ENCODE assay signal across 1 cellular context in the genomic region with DNA sequence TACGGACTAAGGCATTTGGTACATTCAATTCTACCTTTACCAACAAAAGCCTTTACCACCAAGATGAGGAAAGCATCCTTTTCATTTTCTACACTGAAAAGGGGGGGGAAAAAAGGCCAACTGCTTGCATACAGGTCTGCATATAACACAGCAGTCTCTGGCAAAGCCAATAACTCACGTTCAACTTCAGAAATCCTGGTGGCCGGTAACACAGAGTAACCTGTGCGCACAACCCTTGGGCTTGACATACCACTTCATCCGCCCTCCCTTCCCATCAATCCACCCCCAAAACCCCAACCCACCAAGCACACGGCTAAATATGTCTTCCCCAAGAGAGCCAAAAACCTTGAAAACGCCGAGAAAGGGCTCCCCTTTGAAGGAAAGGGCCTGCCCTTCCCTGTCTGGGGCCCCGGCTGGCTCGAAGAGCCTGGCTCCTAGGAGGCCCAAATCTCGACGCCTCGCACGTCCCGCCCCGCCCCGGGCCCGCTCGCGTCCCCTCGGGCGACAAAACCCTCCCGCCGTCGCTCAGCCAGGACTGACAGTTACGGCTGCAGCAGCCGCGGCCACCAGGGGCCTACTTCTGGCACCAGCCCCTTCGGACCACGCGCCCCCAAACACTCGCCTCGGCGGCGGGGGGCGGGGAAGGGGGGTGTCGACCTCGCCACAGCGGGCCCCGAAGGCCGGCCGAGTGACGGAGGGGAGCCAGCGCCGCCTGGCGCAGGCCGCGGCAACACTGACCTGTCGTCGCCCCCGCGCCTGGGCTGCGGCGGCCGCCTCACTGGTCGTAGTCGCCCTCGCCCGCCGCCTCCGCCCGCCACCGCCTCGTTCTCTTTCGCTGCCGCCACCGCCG.
TF ChIP-seq lines count a peak whose summit lies in the region.

No MANE protein-coding gene starts in this region.

TF ChIP-seq in K562, 482 proteins besides CTCF, POLR2A, EP300 and RAD21 (continued from another document):
- TF ChIP-seq PREB (CRISPR knock-in tag; IDR thresholded peaks at IDR 0.05): 0 out of 2 replicates have a peak, but pooled peaks have one; percentile 29
- no peak for TF ChIP-seq FOXK2 (conservative IDR thresholded peaks at IDR 0.05 in 1 of 2, IDR thresholded peaks at IDR 0.05 in 1 of 2; ENCODE audit: low read depth in 2 of 2)
- peak; percentile 69; the same call in 1 of the 2 replicates for TF ChIP-seq VEZF1 (CRISPR knock-in tag; IDR thresholded peaks at IDR 0.05)
- TF ChIP-seq POU5F1 (IDR thresholded peaks at IDR 0.05; ENCODE audit: borderline replicate concordance, low read depth, low read length, partially characterized antibody): no peak
- TF ChIP-seq CREM (IDR thresholded peaks at IDR 0.05; ENCODE audit: low read depth): peak; percentile 57; the same call in 1 of the 2 replicates
- TF ChIP-seq, protein P1, sequence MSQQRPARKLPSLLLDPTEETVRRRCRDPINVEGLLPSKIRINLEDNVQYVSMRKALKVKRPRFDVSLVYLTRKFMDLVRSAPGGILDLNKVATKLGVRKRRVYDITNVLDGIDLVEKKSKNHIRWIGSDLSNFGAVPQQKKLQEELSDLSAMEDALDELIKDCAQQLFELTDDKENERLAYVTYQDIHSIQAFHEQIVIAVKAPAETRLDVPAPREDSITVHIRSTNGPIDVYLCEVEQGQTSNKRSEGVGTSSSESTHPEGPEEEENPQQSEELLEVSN (IDR thresholded peaks at IDR 0.05; ENCODE audit: borderline replicate concordance in 1 of 2, extremely low read depth in 1 of 2, insufficient read depth in 1 of 2, insufficient read length in 1 of 2, low read depth in 1 of 2, low read length in 1 of 2, poor library complexity in 1 of 2, severe bottlenecking in 1 of 2): peak in 1 of 2 experiments; percentile 32
- TF ChIP-seq NCOR1 (IDR thresholded peaks at IDR 0.05): no peak; the same call in 1 of the 2 replicates
- peak; percentile 50 for TF ChIP-seq CXXC5 (CRISPR knock-in tag; IDR thresholded peaks at IDR 0.05)
- no peak for TF ChIP-seq ZBTB1 (CRISPR knock-in tag; IDR thresholded peaks at IDR 0.05; ENCODE audit: borderline replicate concordance, low read depth)
- peak; percentile 87 for TF ChIP-seq ZFX (CRISPR knock-in tag; IDR thresholded peaks at IDR 0.05)
- TF ChIP-seq ZSCAN29 (IDR thresholded peaks at IDR 0.05): 0 out of 2 replicates have a peak, but pooled peaks have one; percentile 11
- TF ChIP-seq EP400 (IDR thresholded peaks at IDR 0.05): peak; percentile 17; the same call in 1 of the 2 replicates
- peak in 1 of 2 experiments; percentile 7; a peak in 1 of 4 replicates for TF ChIP-seq SIN3A (IDR thresholded peaks at IDR 0.05; ENCODE audit: borderline replicate concordance in 2 of 2, control insufficient read depth in 1 of 2, low read depth in 2 of 2, low read length in 2 of 2)
- peak in 1 of 2 experiments; percentile 33; a peak in 2 of 4 replicates for TF ChIP-seq NONO (IDR thresholded peaks at IDR 0.05; ENCODE audit: low read depth in 2 of 2, low read length in 1 of 2)
- TF ChIP-seq NFRKB (IDR thresholded peaks at IDR 0.05; ENCODE audit: low read depth): no peak
- peak; percentile 21 for TF ChIP-seq RBM25 (IDR thresholded peaks at IDR 0.05; ENCODE audit: low read depth, low read length, severe bottlenecking)
- no peak for TF ChIP-seq RBM34 (IDR thresholded peaks at IDR 0.05; ENCODE audit: borderline replicate concordance, insufficient read depth, low read length)
- TF ChIP-seq, protein P2, sequence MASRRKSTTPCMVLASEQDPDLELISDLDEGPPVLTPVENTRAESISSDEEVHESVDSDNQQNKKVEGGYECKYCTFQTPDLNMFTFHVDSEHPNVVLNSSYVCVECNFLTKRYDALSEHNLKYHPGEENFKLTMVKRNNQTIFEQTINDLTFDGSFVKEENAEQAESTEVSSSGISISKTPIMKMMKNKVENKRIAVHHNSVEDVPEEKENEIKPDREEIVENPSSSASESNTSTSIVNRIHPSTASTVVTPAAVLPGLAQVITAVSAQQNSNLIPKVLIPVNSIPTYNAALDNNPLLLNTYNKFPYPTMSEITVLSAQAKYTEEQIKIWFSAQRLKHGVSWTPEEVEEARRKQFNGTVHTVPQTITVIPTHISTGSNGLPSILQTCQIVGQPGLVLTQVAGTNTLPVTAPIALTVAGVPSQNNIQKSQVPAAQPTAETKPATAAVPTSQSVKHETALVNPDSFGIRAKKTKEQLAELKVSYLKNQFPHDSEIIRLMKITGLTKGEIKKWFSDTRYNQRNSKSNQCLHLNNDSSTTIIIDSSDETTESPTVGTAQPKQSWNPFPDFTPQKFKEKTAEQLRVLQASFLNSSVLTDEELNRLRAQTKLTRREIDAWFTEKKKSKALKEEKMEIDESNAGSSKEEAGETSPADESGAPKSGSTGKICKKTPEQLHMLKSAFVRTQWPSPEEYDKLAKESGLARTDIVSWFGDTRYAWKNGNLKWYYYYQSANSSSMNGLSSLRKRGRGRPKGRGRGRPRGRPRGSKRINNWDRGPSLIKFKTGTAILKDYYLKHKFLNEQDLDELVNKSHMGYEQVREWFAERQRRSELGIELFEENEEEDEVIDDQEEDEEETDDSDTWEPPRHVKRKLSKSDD (conservative IDR thresholded peaks at IDR 0.05; ENCODE audit: low read length): no peak
- TF ChIP-seq, protein P3, sequence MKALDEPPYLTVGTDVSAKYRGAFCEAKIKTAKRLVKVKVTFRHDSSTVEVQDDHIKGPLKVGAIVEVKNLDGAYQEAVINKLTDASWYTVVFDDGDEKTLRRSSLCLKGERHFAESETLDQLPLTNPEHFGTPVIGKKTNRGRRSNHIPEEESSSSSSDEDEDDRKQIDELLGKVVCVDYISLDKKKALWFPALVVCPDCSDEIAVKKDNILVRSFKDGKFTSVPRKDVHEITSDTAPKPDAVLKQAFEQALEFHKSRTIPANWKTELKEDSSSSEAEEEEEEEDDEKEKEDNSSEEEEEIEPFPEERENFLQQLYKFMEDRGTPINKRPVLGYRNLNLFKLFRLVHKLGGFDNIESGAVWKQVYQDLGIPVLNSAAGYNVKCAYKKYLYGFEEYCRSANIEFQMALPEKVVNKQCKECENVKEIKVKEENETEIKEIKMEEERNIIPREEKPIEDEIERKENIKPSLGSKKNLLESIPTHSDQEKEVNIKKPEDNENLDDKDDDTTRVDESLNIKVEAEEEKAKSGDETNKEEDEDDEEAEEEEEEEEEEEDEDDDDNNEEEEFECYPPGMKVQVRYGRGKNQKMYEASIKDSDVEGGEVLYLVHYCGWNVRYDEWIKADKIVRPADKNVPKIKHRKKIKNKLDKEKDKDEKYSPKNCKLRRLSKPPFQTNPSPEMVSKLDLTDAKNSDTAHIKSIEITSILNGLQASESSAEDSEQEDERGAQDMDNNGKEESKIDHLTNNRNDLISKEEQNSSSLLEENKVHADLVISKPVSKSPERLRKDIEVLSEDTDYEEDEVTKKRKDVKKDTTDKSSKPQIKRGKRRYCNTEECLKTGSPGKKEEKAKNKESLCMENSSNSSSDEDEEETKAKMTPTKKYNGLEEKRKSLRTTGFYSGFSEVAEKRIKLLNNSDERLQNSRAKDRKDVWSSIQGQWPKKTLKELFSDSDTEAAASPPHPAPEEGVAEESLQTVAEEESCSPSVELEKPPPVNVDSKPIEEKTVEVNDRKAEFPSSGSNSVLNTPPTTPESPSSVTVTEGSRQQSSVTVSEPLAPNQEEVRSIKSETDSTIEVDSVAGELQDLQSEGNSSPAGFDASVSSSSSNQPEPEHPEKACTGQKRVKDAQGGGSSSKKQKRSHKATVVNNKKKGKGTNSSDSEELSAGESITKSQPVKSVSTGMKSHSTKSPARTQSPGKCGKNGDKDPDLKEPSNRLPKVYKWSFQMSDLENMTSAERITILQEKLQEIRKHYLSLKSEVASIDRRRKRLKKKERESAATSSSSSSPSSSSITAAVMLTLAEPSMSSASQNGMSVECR (CRISPR knock-in tag; IDR thresholded peaks at IDR 0.05): peak; percentile 80
- TF ChIP-seq PHF8 (IDR thresholded peaks at IDR 0.05; ENCODE audit: borderline replicate concordance, low read length): no peak
- TF ChIP-seq, protein P4, sequence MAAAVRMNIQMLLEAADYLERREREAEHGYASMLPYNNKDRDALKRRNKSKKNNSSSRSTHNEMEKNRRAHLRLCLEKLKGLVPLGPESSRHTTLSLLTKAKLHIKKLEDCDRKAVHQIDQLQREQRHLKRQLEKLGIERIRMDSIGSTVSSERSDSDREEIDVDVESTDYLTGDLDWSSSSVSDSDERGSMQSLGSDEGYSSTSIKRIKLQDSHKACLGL (CRISPR knock-in tag; IDR thresholded peaks at IDR 0.05; ENCODE audit: borderline replicate concordance, poor library complexity, severe bottlenecking): no peak
- peak; percentile 72 for TF ChIP-seq FIP1L1 (IDR thresholded peaks at IDR 0.05; ENCODE audit: low read depth, low read length, poor library complexity, severe bottlenecking)
- TF ChIP-seq MAZ (CRISPR knock-in tag; conservative IDR thresholded peaks at IDR 0.05 in 1 of 2, IDR thresholded peaks at IDR 0.05 in 1 of 2): peak; percentile 15 to 20; a peak in 1 of 4 replicates
- no peak for TF ChIP-seq SMARCA5 (IDR thresholded peaks at IDR 0.05)
- TF ChIP-seq TARDBP (IDR thresholded peaks at IDR 0.05): peak; percentile 62; the same call in 1 of the 2 replicates
- TF ChIP-seq SAP30 (IDR thresholded peaks at IDR 0.05; ENCODE audit: borderline replicate concordance, insufficient read depth, low read depth, low read length, poor library complexity, severe bottlenecking): peak; percentile 48
- TF ChIP-seq CCNT2 (IDR thresholded peaks at IDR 0.05; ENCODE audit: borderline replicate concordance, extremely low read depth, insufficient read length, low read depth, low read length): peak; percentile 19
- 0 out of 2 replicates have a peak, but pooled peaks have one; percentile 9 for TF ChIP-seq PML (IDR thresholded peaks at IDR 0.05; ENCODE audit: low read length)
- no peak for TF ChIP-seq PHF21A (IDR thresholded peaks at IDR 0.05; ENCODE audit: borderline replicate concordance, low read depth)
- TF ChIP-seq L3MBTL2 (IDR thresholded peaks at IDR 0.05): peak; percentile 84
- peak; percentile 9 for TF ChIP-seq MEIS2 (IDR thresholded peaks at IDR 0.05; ENCODE audit: partially characterized antibody)
- peak; percentile 29 for TF ChIP-seq U2AF1 (optimal IDR thresholded peaks at IDR 0.05; ENCODE audit: low read depth, low read length)
- no peak for TF ChIP-seq PTBP1 (IDR thresholded peaks at IDR 0.05; ENCODE audit: low read depth, low read length)
- peak; percentile 37; the same call in 1 of the 2 replicates for TF ChIP-seq MYC (IDR thresholded peaks at IDR 0.05; ENCODE audit: low read depth, low read length)
- no peak for TF ChIP-seq MYC (CRISPR knock-in tag; IDR thresholded peaks at IDR 0.05; ENCODE audit: borderline replicate concordance, low read depth)
- no peak for TF ChIP-seq RBM15 (IDR thresholded peaks at IDR 0.05; ENCODE audit: insufficient read depth, low read length)
